Comparison of ENCODE assay signal across 1 cellular context in genomic region chr20:45910670-45911485, GRCh38.
TF ChIP-seq lines count a peak whose summit lies in the region.

No MANE protein-coding gene starts in this region.

TF ChIP-seq in K562, 482 proteins besides CTCF, POLR2A, EP300 and RAD21 (continued from another document):
- TF ChIP-seq RERE (CRISPR knock-in tag; IDR thresholded peaks at IDR 0.05; ENCODE audit: borderline replicate concordance): no peak
- peak; percentile 84 for TF ChIP-seq DPF2 (IDR thresholded peaks at IDR 0.05)
- 0 out of 2 replicates have a peak, but pooled peaks have one; percentile 52 for TF ChIP-seq ZFPM2 (CRISPR knock-in tag; IDR thresholded peaks at IDR 0.05)
- peak; percentile 67 for TF ChIP-seq KDM5B (IDR thresholded peaks at IDR 0.05; ENCODE audit: insufficient replicate concordance, low read depth, low read length)
- peak; percentile 63 for TF ChIP-seq NBN (IDR thresholded peaks at IDR 0.05; ENCODE audit: low read depth)
- TF ChIP-seq EHMT2 (IDR thresholded peaks at IDR 0.05): 0 out of 2 replicates have a peak, but pooled peaks have one; percentile 3
- peak; percentile 59 to 63; a peak in 3 of 4 replicates for TF ChIP-seq MLLT1 (IDR thresholded peaks at IDR 0.05)
- TF ChIP-seq JUND (IDR thresholded peaks at IDR 0.05; ENCODE audit: borderline replicate concordance, low read depth, low read length): peak; percentile 93
- TF ChIP-seq JUND (tag; IDR thresholded peaks at IDR 0.05; ENCODE audit: borderline replicate concordance, low read depth, low read length): peak; percentile 62; the same call in 1 of the 3 replicates
- TF ChIP-seq TBL1XR1 (IDR thresholded peaks at IDR 0.05; ENCODE audit: low read length in 2 of 2): peak in 1 of 2 experiments; percentile 50; a peak in 2 of 4 replicates
- no peak for TF ChIP-seq ZBTB49 (CRISPR knock-in tag; IDR thresholded peaks at IDR 0.05; ENCODE audit: borderline replicate concordance)
- peak; percentile 70 to 72; a peak in 3 of 4 replicates for TF ChIP-seq FOXK2 (conservative IDR thresholded peaks at IDR 0.05 in 1 of 2, IDR thresholded peaks at IDR 0.05 in 1 of 2; ENCODE audit: low read depth in 2 of 2)
- TF ChIP-seq HDAC1 (IDR thresholded peaks at IDR 0.05): peak in 1 of 2 experiments; percentile 4; a peak in 1 of 4 replicates
- TF ChIP-seq TBP (optimal IDR thresholded peaks at IDR 0.05; ENCODE audit: low read depth, low read length): peak; percentile 89
- TF ChIP-seq CEBPG (CRISPR knock-in tag; IDR thresholded peaks at IDR 0.05): peak; percentile 98
- peak; percentile 95 to 99 for TF ChIP-seq CEBPG (tag; conservative IDR thresholded peaks at IDR 0.05 in 1 of 2, IDR thresholded peaks at IDR 0.05 in 1 of 2)
- TF ChIP-seq GABPB1 (CRISPR knock-in tag; IDR thresholded peaks at IDR 0.05): peak; percentile 75; the same call in 1 of the 2 replicates
- peak; percentile 96 for TF ChIP-seq ETV5 (CRISPR knock-in tag; IDR thresholded peaks at IDR 0.05; ENCODE audit: low read depth)
- no peak for TF ChIP-seq FOS (IDR thresholded peaks at IDR 0.05; ENCODE audit: extremely low read depth, insufficient read length)
- TF ChIP-seq CC2D1A (IDR thresholded peaks at IDR 0.05): 0 out of 2 replicates have a peak, but pooled peaks have one; percentile 38
- TF ChIP-seq NEUROD1 (IDR thresholded peaks at IDR 0.05; ENCODE audit: borderline replicate concordance, low read depth, low read length, partially characterized antibody): peak; percentile 5
- no peak; the same call in 1 of the 2 replicates for TF ChIP-seq NKRF (IDR thresholded peaks at IDR 0.05; ENCODE audit: borderline replicate concordance)
- TF ChIP-seq ZNF316 (IDR thresholded peaks at IDR 0.05): peak; percentile 60
- no peak for TF ChIP-seq ZNF668 (CRISPR knock-in tag; IDR thresholded peaks at IDR 0.05)
- TF ChIP-seq ZNF12 (CRISPR knock-in tag; IDR thresholded peaks at IDR 0.05): no peak
- TF ChIP-seq ATF4 (CRISPR knock-in tag; IDR thresholded peaks at IDR 0.05): peak; percentile 74
